In genomic region chr22:29313126-29314071, GRCh38 we compare ENCODE assay signal across 7 cellular contexts. TPM values are rescaled to one million over a fixed set of nuclear protein-coding genes. Genes with fewer than 3 reads are reported as not detected.
DNase-seq lines count a peak whose midpoint lies in the region; ATAC-seq and TF ChIP-seq lines count a peak whose summit lies in the region.

No MANE protein-coding gene starts in this region.

- no peaks in the 10 kb centered on the region for H3K79me1 ChIP-seq in H9 (ENCODE audit: insufficient read depth, low read depth, low read length, poor library complexity, severe bottlenecking)

- ATAC-seq in HG02840 (IDR thresholded peaks at IDR 0.05; ENCODE audit: low FRiP score, unreplicated experiment), result no peak
- no peak for ATAC-seq in HG02571 (IDR thresholded peaks at IDR 0.05; ENCODE audit: unreplicated experiment)

- H4K5ac ChIP-seq in H9 (ENCODE audit: insufficient read length, low read depth, low read length), result no peak overlapping the region

- no peak overlapping the region for H4K8ac ChIP-seq in H9 (replicated peaks; ENCODE audit: insufficient read length, low read depth, low read length)

- H3K27me3 ChIP-seq in H9 (ENCODE audit: insufficient read depth, low read length) (peaks cover 33% of the 10 kb centered on the region), left ventricle myocardium inferior (ENCODE audit: low read depth) (peaks cover 34% of the 10 kb centered on the region), smooth muscle cell (ENCODE audit: low read depth) (peaks cover 39% of the 10 kb centered on the region)

- peak overlapping the region in 1 of 2 experiments; percentile 68; a peak in 2 of 5 replicates for H3K4me3 Mint-ChIP-seq in H9
- peak overlapping the region; percentile 30 for H3K4me3 Mint-ChIP-seq in activated naive CD8-positive, alpha-beta T cell

- H3K18ac ChIP-seq in H9 (ENCODE audit: insufficient read length, low read depth, low read length), result no peak overlapping the region

- no peak overlapping the region for H3K23ac ChIP-seq in H9 (ENCODE audit: insufficient read length, low read depth, low read length)

- peaks cover 54% of the 10 kb centered on the region for H3K27me3 Mint-ChIP-seq in H9 (ENCODE audit: low read depth)
- H3K27me3 Mint-ChIP-seq in activated naive CD8-positive, alpha-beta T cell, result peaks cover 23% of the 10 kb centered on the region

- no peak overlapping the region for H2BK15ac ChIP-seq in H9 (ENCODE audit: low read depth, low read length)

- no peak overlapping the region for H2BK20ac ChIP-seq in H9 (ENCODE audit: low read depth, low read length, poor library complexity, severe bottlenecking)

- no peak overlapping the region for H3K14ac ChIP-seq in H9 (ENCODE audit: insufficient read depth, low read length)

- no peak overlapping the region for H3K4ac ChIP-seq in H9 (ENCODE audit: low read depth, low read length)

- H2AFZ ChIP-seq in H9 (ENCODE audit: low read length) (no peak overlapping the region), smooth muscle cell (ENCODE audit: low read depth) (no peak overlapping the region)

- H2BK12ac ChIP-seq in H9 (ENCODE audit: insufficient read length, low read depth, low read length), result no peak overlapping the region

- H3K36me3 Mint-ChIP-seq in H9 (ENCODE audit: insufficient read depth in 1 of 3, low read depth in 3 of 3), result peaks cover 0 to 5% (median 2%) of the 10 kb centered on the region in 3 experiments; a peak in 3 of 7 replicates
- H3K36me3 Mint-ChIP-seq in activated naive CD8-positive, alpha-beta T cell, result no peaks in the 10 kb centered on the region

- H3K4me3 ChIP-seq in left ventricle myocardium inferior, result peak overlapping the region; percentile 67
- no peak overlapping the region for H3K4me3 ChIP-seq in smooth muscle cell

- H3K27ac ChIP-seq in H9 (ENCODE audit: insufficient read length, low read depth, low read length) (no peak overlapping the region), left ventricle myocardium inferior (replicated peaks) (peak overlapping the region; percentile 97), smooth muscle cell (ENCODE audit: low read depth) (no peak overlapping the region)

- DNase-seq in H9 (peak; percentile 92), left ventricle myocardium inferior (no peak), smooth muscle cell (lab: John Stamatoyannopoulos, UW; ENCODE audit: unreplicated experiment) (no peak), NCI-H1105 treated with DMSO at 0.1 percent for 48 hours (lab: John Stamatoyannopoulos, UW) (no peak)

- H4K91ac ChIP-seq in H9 (ENCODE audit: insufficient read length, low read depth, low read length), result no peak overlapping the region

- H3K23me2 ChIP-seq in H9 (ENCODE audit: insufficient read length, low read depth, low read length, poor library complexity, severe bottlenecking), result peaks cover 4% of the 10 kb centered on the region

- peak; percentile 99 for TF ChIP-seq CTCF in H9 (conservative IDR thresholded peaks at IDR 0.05)
- peak; percentile 69 for TF ChIP-seq CTCF in left ventricle myocardium inferior (IDR thresholded peaks at IDR 0.05; ENCODE audit: borderline replicate concordance)
- TF ChIP-seq CTCF in smooth muscle cell (IDR thresholded peaks at IDR 0.05; ENCODE audit: borderline replicate concordance, insufficient read depth, poor library complexity, severe bottlenecking), result peak; percentile 75

- no peak overlapping the region for H2AK5ac ChIP-seq in H9 (ENCODE audit: insufficient read length, low read length)

- no peak overlapping the region for H2BK120ac ChIP-seq in H9 (ENCODE audit: low read depth, low read length, poor library complexity, severe bottlenecking)

- no peaks in the 10 kb centered on the region for H3K9me3 ChIP-seq in H9 (ENCODE audit: control insufficient read depth, low read depth, low read length)
- H3K9me3 ChIP-seq in left ventricle myocardium inferior (replicated peaks), result no peaks in the 10 kb centered on the region
- H3K9me3 ChIP-seq in smooth muscle cell (replicated peaks; ENCODE audit: low read depth), result no peaks in the 10 kb centered on the region

- H2BK5ac ChIP-seq in H9 (ENCODE audit: insufficient read length, low read length), result no peak overlapping the region

- H3K56ac ChIP-seq in H9 (ENCODE audit: insufficient read length, low read depth, low read length), result no peak overlapping the region

- WGBS in H9 (ENCODE audit: extremely low coverage, insufficient read length, low lambda C conversion rate), result no CpG with 5 or more reads among the region's 80 CpGs
- 61% methylated on average over 74 of the region's 80 CpGs for WGBS in smooth muscle cell (ENCODE audit: low lambda C conversion rate)

- H3K4me2 ChIP-seq in H9 (ENCODE audit: insufficient read depth, insufficient read length, low read length), result no peak overlapping the region
- H3K4me2 ChIP-seq in smooth muscle cell, result no peak overlapping the region

- intact Hi-C loops in left ventricle myocardium inferior (cut with micrococcal nuclease), result no loop called here

- no peak overlapping the region for H3K27ac Mint-ChIP-seq in H9
- no peak overlapping the region for H3K27ac Mint-ChIP-seq in activated naive CD8-positive, alpha-beta T cell

- H4K20me1 ChIP-seq in H9 (ENCODE audit: control insufficient read depth, insufficient read depth, insufficient read length) (no peaks in the 10 kb centered on the region), smooth muscle cell (ENCODE audit: low read depth) (peaks cover 9% of the 10 kb centered on the region)

- H3K9me3 Mint-ChIP-seq in H9, result peaks cover 5 to 17% of the 10 kb centered on the region in 2 experiments; a peak in 4 of 5 replicates
- no peaks in the 10 kb centered on the region for H3K9me3 Mint-ChIP-seq in activated naive CD8-positive, alpha-beta T cell (ENCODE audit: low read depth)

- peaks cover 14 to 25% of the 10 kb centered on the region in 2 experiments for H3K4me1 Mint-ChIP-seq in H9
- peaks cover 22% of the 10 kb centered on the region for H3K4me1 Mint-ChIP-seq in activated naive CD8-positive, alpha-beta T cell (ENCODE audit: low read depth)

- no peak overlapping the region for H3K9ac ChIP-seq in H9 (ENCODE audit: extremely low read depth, insufficient read length, low read length)
- H3K9ac ChIP-seq in smooth muscle cell (ENCODE audit: low read depth), result no peak overlapping the region

- no peak overlapping the region for H3T11ph ChIP-seq in H9 (ENCODE audit: low read length)

- H3K36me3 ChIP-seq in left ventricle myocardium inferior (no peaks in the 10 kb centered on the region), smooth muscle cell (ENCODE audit: low read depth) (no peaks in the 10 kb centered on the region)

- no peaks in the 10 kb centered on the region for H3F3A ChIP-seq in smooth muscle cell (ENCODE audit: low read depth)

- H3K79me2 ChIP-seq in H9 (ENCODE audit: insufficient read depth, low read length), result no peaks in the 10 kb centered on the region
- H3K79me2 ChIP-seq in smooth muscle cell (ENCODE audit: low read depth), result no peaks in the 10 kb centered on the region

- H3K4me1 ChIP-seq in H9 (ENCODE audit: insufficient read depth, low read length), result no peaks in the 10 kb centered on the region
- H3K4me1 ChIP-seq in left ventricle myocardium inferior, result peaks cover 77% of the 10 kb centered on the region
- peaks cover 2% of the 10 kb centered on the region for H3K4me1 ChIP-seq in smooth muscle cell (ENCODE audit: low read depth)

RNA-seq across cellular contexts. Expression of gene RASL10A, which starts 2.1 kb away (rescaled TPM):
- 0.90 and 0.92 TPM in 2 replicates for total RNA-seq in H9 (2021)
- total RNA-seq in left ventricle myocardium inferior, result 1.4 TPM
- total RNA-seq in smooth muscle cell, result not detected in 2 replicates
- polyA plus RNA-seq in smooth muscle cell, result not detected in 2 replicates

RNA-seq across cellular contexts. Expression of gene GAS2L1, which starts 6.9 kb away (rescaled TPM):
- total RNA-seq in H9 (2021) (8.0 and 8.1 TPM in 2 replicates), left ventricle myocardium inferior (22.4 TPM), smooth muscle cell (7.8 TPM in 2 replicates)
- 31.7 and 35.8 TPM in 2 replicates for polyA plus RNA-seq in smooth muscle cell

RNA-seq across cellular contexts. Expression of gene EWSR1, which starts 45.3 kb away (rescaled TPM):
- 456 and 462 TPM in 2 replicates for total RNA-seq in H9 (2021)
- total RNA-seq in left ventricle myocardium inferior, result 122 TPM
- total RNA-seq in smooth muscle cell, result 146 and 197 TPM in 2 replicates
- 164 and 226 TPM in 2 replicates for polyA plus RNA-seq in smooth muscle cell

RNA-seq across cellular contexts. Expression of gene RHBDD3, which starts 45.6 kb away (rescaled TPM):
- 92.9 and 99.7 TPM in 2 replicates for total RNA-seq in H9 (2021)
- total RNA-seq in left ventricle myocardium inferior, result 15.0 TPM
- 11.7 and 16.5 TPM in 2 replicates for total RNA-seq in smooth muscle cell
- 39.1 and 40.2 TPM in 2 replicates for polyA plus RNA-seq in smooth muscle cell
